ENCODE assay signal across 24 cellular contexts in genomic region chr12:65637150-65637549, GRCh38.
"Had no signal": no experiment of that assay in that cellular context is flagged by ENCODE, and none has a peak within 500 bp of the region (broad histone marks: within the 10 kb centered on the region; RNA-seq: fewer than 3 reads in every experiment).

No MANE protein-coding gene starts in this region.

- H3K36me3 ChIP-seq: SJSA1 had no signal

- H3K4me3 ChIP-seq: PC-9, SJSA1 had no signal

- ATAC-seq: activated CD8-positive, alpha-beta memory T cell treated with anti-CD3 and anti-CD28 coated beads, Interleukin-2, amount 10 ng/mL, durations not matched to agents 7 days and 5 days; T-helper 17 cell had no signal

- H3K9me3 ChIP-seq: SJSA1 had no signal

- H3K27ac ChIP-seq: KMS-11, SJSA1 had no signal

- H3K4me2 ChIP-seq: KMS-11, PC-9 had no signal

- H3K27me3 ChIP-seq: SJSA1 had no signal

- DNase-seq: activated B cell treated with CpG ODN at 0.5 μM for 24 hours; activated CD4-positive, alpha-beta T cell treated with anti-CD3 and anti-CD28 coated beads for 1 hour; activated CD4-positive, alpha-beta T cell treated with anti-CD3 and anti-CD28 coated beads, Interleukin-2, amount 10 ng/mL, durations not matched to agents 24 days and 14 days; activated CD4-positive, alpha-beta T cell treated with anti-CD3 and anti-CD28 coated beads, Interleukin-2, amount 50 U/mL, for 48 hours; activated CD8-positive, alpha-beta memory T cell treated with anti-CD3 and anti-CD28 coated beads, Interleukin-2, amount 10 ng/mL, durations not matched to agents 7 days and 5 days; activated effector memory CD4-positive, alpha-beta T cell treated with Interleukin-2 at 50 U/mL for 16 hours; activated naive CD4-positive, alpha-beta T cell; activated T-cell treated with anti-CD3 and anti-CD28 coated beads, Interleukin-2, amount 50 U/mL, for 24 hours; aorta; central memory CD4-positive, alpha-beta T cell; NCI-H1092; NCI-H1417; NCI-H2029; NCI-H2107; NCI-H2171 treated with DMSO at 0.1 percent for 48 hours; NCI-H345; NCI-H510A; PC-9; RPMI8226; SHP77; T-helper 17 cell; T-helper 9 cell had no signal

- H2AFZ ChIP-seq: PC-9 had no signal

- H3K9ac ChIP-seq: KMS-11 had no signal
